1 cellular context compared by ENCODE assay signal in the genomic region with DNA sequence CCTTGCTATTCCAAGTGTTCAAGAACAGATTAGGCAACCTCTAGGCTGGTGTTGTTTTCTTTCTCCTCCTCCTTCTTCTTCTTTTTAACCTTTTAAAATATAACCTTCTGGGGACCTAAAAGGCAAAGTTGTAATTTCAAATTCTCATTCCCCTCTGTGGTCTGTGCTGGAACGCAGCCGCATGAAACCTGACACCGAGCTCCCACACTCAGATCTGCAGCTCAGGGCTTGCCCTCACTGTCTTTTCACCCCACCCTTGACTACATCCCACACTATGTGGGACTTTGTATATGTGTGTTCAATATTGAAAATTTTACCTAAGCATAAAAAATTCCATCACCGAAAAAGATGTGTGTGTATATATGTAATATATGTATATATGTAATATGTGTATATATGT.
TF ChIP-seq lines count a peak whose summit lies in the region.

No MANE protein-coding gene starts in this region.

TF ChIP-seq in K562, 482 proteins besides CTCF, POLR2A, EP300 and RAD21 (continued from another document):
- TF ChIP-seq MAFK (IDR thresholded peaks at IDR 0.05; ENCODE audit: low read length), result no peak
- TF ChIP-seq HNRNPLL (IDR thresholded peaks at IDR 0.05; ENCODE audit: low read depth, low read length, poor library complexity, severe bottlenecking), result no peak
